Comparison of ENCODE assay signal across 8 cellular contexts in the genomic region with DNA sequence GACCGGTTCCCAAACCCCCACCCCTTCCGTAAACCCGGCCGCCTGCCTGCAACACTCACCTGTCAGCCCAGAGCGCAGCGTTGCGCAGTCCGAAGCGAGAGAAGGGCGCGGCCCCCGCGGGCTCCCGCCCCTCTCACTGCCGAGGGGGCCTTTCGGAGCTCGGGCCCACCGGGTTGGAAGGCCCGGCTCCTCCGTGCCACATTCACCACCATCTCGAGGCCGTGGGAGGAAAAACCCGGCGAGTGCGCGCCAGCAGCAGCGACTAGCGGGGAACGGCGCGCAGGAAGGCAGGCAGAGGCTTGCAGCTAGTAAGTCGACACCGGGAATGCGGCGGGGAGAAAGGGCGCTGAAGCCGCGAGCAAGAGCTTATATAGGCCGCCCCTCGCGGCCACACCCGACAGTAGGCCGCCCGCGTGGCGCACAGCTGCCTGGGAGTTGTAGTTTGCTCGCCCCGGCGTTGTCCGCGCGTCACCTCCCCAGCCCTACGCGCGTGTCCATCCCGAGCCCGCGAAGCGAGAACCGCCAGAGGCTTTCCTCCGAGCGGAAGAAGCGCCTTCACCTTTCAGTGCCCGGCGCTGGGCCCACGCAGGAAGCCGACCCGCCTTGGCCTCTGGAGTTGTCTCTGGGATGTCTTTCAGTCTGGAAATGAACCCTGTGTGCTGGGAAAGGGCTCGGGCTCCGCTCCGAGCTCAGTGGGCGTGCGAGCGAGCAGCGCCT. TPM values are rescaled to one million over a fixed set of nuclear protein-coding genes. Genes with fewer than 3 reads are reported as not detected.
A peak's percentile ranks its signal among the peaks of the same experiment; 100 is the strongest.
DNase-seq lines count a peak whose midpoint lies in the region; ATAC-seq and TF ChIP-seq lines count a peak whose summit lies in the region.

No MANE protein-coding gene starts in this region.

- peak overlapping the region; percentile 93 for H3K4me3 Mint-ChIP-seq in type B pancreatic cell

- H3K9me3 ChIP-seq in cardiac muscle cell (ENCODE audit: low read depth) = no peaks in the 10 kb centered on the region

- H3K27ac Mint-ChIP-seq in type B pancreatic cell = peak overlapping the region; percentile 97

- TF ChIP-seq CTCF in GM12864 (IDR thresholded peaks at IDR 0.05; ENCODE audit: low read depth, low read length, missing control alignments) = no peak
- no peak for TF ChIP-seq CTCF in cardiac muscle cell (IDR thresholded peaks at IDR 0.05; ENCODE audit: low read depth, low read length)
- TF ChIP-seq CTCF in type B pancreatic cell (conservative IDR thresholded peaks at IDR 0.05) = peak; percentile 29

- H3K9me3 Mint-ChIP-seq in type B pancreatic cell = no peaks in the 10 kb centered on the region

- peaks cover 5% of the 10 kb centered on the region for H3K4me1 ChIP-seq in cardiac muscle cell (ENCODE audit: low read depth)

- H3K27ac ChIP-seq in cardiac muscle cell = peak overlapping the region; percentile 59

- H3K4me3 ChIP-seq in GM12864 (ENCODE audit: low read depth, low read length) (peak overlapping the region; percentile 64), cardiac muscle cell (peak overlapping the region; percentile 54)

- peak; percentile 90 for DNase-seq in GM12864 (ENCODE audit: low read depth)
- DNase-seq in NCI-H1092 treated with DMSO at 0.1 percent for 48 hours (lab: John Stamatoyannopoulos, UW) = peak; percentile 98
- peak; percentile 96 for DNase-seq in SKM-1 treated with dmso at 0.1 percent for 144 hours (lab: John Stamatoyannopoulos, UW; ENCODE audit: unreplicated experiment)
- peak; percentile 84 for DNase-seq in activated naive CD8-positive, alpha-beta T cell treated with anti-CD3 and anti-CD28 coated beads, Interleukin-2, amount 50 U/mL, for 16 hours (ENCODE audit: low read depth, low spot score)
- DNase-seq in cardiac muscle cell (ENCODE audit: low read depth in 1 of 2, low spot score in 1 of 2) = peak; percentile 95 to 98
- peak; percentile 91 for DNase-seq in pons (ENCODE audit: low spot score)
- peak; percentile 97 for DNase-seq in type B pancreatic cell (ENCODE audit: extremely low spot score, unreplicated experiment)

- peaks cover 27% of the 10 kb centered on the region for H3K4me1 Mint-ChIP-seq in type B pancreatic cell (ENCODE audit: unreplicated experiment)

- H3K27me3 ChIP-seq in cardiac muscle cell = peaks cover 4% of the 10 kb centered on the region

- H3K36me3 ChIP-seq in cardiac muscle cell = peaks cover 26% of the 10 kb centered on the region

- no peaks in the 10 kb centered on the region for H3K27me3 Mint-ChIP-seq in type B pancreatic cell

- peaks cover 26% of the 10 kb centered on the region for H3K36me3 Mint-ChIP-seq in type B pancreatic cell

- peak; percentile 84 for ATAC-seq in HG02610 (IDR thresholded peaks at IDR 0.05; ENCODE audit: unreplicated experiment)

RNA-seq across cellular contexts. Expression of a gene that starts 10.4 kb away (rescaled TPM):
- total RNA-seq in cardiac muscle cell (11.7 and 12.5 TPM in 2 replicates), type B pancreatic cell (ENCODE audit: low replicate concordance) (0.52 and 2.7 TPM in 2 replicates)
- polyA plus RNA-seq in cardiac muscle cell = 7.3 and 11.9 TPM in 2 replicates

RNA-seq across cellular contexts. Expression of a gene that starts 28.8 kb away (rescaled TPM):
- total RNA-seq in cardiac muscle cell = 26.0 and 26.1 TPM in 2 replicates
- 39.9 and 61.2 TPM in 2 replicates for polyA plus RNA-seq in cardiac muscle cell
- total RNA-seq in type B pancreatic cell (ENCODE audit: low replicate concordance) = 26.9 and 33.7 TPM in 2 replicates

Comparison
In these comparisons a context has a peak if more than half of its experiments do, and no peak if none do; other contexts are left out.
1. Peak in every context shown above with its lines: DNase-seq, ATAC-seq, H3K4me3 ChIP-seq and H3K27ac ChIP-seq.